Comparison of ENCODE assay signal across 1 cellular context in the genomic region with DNA sequence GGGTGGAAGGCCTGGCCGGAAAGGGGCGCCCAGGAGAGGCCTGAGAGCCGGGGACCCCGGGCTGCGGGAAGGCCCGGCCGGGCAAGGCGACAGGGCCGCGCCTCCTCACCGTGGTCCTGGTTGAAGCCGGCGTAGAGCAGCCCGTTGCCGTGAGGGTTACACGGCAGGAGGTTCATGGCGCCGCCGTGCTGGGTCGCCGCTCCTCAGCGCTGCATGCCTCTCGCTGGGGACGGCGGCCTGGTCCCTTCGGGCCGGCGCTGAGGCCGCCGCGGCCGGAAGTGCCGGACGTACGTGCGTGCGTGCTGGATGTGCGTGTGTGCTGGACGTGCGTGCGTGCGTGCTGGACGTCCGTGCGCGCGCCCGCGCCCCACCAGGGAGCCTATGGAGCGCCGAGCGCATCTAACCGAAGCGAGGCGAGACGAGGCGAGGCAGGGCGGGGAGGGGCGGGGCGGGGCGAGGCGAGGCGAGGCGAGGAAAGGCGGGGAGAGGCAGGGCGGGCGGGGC.
TF ChIP-seq lines count a peak whose summit lies in the region.

Gene WDR45B (minus strand): TSS at position 280 of the 504 bp plus-strand sequence. CDS start 104 bp downstream, at position 176.

TF ChIP-seq in HepG2, 621 proteins besides CTCF, POLR2A, EP300 and RAD21 (continued from another document and continues in another):
- peak; percentile 98 for TF ChIP-seq ARID4A (CRISPR knock-in tag; IDR thresholded peaks at IDR 0.05; ENCODE audit: borderline replicate concordance)
- no peak for TF ChIP-seq ZNF672 (CRISPR knock-in tag; IDR thresholded peaks at IDR 0.05)
- TF ChIP-seq, protein P1, sequence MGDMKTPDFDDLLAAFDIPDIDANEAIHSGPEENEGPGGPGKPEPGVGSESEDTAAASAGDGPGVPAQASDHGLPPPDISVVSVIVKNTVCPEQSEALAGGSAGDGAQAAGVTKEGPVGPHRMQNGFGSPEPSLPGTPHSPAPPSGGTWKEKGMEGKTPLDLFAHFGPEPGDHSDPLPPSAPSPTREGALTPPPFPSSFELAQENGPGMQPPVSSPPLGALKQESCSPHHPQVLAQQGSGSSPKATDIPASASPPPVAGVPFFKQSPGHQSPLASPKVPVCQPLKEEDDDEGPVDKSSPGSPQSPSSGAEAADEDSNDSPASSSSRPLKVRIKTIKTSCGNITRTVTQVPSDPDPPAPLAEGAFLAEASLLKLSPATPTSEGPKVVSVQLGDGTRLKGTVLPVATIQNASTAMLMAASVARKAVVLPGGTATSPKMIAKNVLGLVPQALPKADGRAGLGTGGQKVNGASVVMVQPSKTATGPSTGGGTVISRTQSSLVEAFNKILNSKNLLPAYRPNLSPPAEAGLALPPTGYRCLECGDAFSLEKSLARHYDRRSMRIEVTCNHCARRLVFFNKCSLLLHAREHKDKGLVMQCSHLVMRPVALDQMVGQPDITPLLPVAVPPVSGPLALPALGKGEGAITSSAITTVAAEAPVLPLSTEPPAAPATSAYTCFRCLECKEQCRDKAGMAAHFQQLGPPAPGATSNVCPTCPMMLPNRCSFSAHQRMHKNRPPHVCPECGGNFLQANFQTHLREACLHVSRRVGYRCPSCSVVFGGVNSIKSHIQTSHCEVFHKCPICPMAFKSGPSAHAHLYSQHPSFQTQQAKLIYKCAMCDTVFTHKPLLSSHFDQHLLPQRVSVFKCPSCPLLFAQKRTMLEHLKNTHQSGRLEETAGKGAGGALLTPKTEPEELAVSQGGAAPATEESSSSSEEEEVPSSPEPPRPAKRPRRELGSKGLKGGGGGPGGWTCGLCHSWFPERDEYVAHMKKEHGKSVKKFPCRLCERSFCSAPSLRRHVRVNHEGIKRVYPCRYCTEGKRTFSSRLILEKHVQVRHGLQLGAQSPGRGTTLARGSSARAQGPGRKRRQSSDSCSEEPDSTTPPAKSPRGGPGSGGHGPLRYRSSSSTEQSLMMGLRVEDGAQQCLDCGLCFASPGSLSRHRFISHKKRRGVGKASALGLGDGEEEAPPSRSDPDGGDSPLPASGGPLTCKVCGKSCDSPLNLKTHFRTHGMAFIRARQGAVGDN (CRISPR knock-in tag; IDR thresholded peaks at IDR 0.05) = peak; percentile 92
- no peak for TF ChIP-seq XBP1 (CRISPR knock-in tag; IDR thresholded peaks at IDR 0.05)
- no peak for TF ChIP-seq CREM (IDR thresholded peaks at IDR 0.05)
- TF ChIP-seq CREM (CRISPR knock-in tag; IDR thresholded peaks at IDR 0.05) = no peak
- peak; percentile 90 for TF ChIP-seq TMF1 (CRISPR knock-in tag; IDR thresholded peaks at IDR 0.05; ENCODE audit: low read depth)
- no peak for TF ChIP-seq ZBTB46 (CRISPR knock-in tag; IDR thresholded peaks at IDR 0.05; ENCODE audit: borderline replicate concordance)
- TF ChIP-seq, protein P2, sequence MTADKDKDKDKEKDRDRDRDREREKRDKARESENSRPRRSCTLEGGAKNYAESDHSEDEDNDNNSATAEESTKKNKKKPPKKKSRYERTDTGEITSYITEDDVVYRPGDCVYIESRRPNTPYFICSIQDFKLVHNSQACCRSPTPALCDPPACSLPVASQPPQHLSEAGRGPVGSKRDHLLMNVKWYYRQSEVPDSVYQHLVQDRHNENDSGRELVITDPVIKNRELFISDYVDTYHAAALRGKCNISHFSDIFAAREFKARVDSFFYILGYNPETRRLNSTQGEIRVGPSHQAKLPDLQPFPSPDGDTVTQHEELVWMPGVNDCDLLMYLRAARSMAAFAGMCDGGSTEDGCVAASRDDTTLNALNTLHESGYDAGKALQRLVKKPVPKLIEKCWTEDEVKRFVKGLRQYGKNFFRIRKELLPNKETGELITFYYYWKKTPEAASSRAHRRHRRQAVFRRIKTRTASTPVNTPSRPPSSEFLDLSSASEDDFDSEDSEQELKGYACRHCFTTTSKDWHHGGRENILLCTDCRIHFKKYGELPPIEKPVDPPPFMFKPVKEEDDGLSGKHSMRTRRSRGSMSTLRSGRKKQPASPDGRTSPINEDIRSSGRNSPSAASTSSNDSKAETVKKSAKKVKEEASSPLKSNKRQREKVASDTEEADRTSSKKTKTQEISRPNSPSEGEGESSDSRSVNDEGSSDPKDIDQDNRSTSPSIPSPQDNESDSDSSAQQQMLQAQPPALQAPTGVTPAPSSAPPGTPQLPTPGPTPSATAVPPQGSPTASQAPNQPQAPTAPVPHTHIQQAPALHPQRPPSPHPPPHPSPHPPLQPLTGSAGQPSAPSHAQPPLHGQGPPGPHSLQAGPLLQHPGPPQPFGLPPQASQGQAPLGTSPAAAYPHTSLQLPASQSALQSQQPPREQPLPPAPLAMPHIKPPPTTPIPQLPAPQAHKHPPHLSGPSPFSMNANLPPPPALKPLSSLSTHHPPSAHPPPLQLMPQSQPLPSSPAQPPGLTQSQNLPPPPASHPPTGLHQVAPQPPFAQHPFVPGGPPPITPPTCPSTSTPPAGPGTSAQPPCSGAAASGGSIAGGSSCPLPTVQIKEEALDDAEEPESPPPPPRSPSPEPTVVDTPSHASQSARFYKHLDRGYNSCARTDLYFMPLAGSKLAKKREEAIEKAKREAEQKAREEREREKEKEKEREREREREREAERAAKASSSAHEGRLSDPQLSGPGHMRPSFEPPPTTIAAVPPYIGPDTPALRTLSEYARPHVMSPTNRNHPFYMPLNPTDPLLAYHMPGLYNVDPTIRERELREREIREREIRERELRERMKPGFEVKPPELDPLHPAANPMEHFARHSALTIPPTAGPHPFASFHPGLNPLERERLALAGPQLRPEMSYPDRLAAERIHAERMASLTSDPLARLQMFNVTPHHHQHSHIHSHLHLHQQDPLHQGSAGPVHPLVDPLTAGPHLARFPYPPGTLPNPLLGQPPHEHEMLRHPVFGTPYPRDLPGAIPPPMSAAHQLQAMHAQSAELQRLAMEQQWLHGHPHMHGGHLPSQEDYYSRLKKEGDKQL (CRISPR knock-in tag; IDR thresholded peaks at IDR 0.05; ENCODE audit: low read depth) = peak; percentile 67; the same call in 1 of the 2 replicates
- peak; percentile 93 for TF ChIP-seq HOXA3 (CRISPR knock-in tag; IDR thresholded peaks at IDR 0.05)
- TF ChIP-seq YY1 (IDR thresholded peaks at IDR 0.05; ENCODE audit: insufficient read depth, insufficient replicate concordance, low read depth, low read length) = peak; percentile 82
- no peak for TF ChIP-seq ZNF513 (CRISPR knock-in tag; conservative IDR thresholded peaks at IDR 0.05)
- no peak for TF ChIP-seq ATAD3A (CRISPR knock-in tag; IDR thresholded peaks at IDR 0.05)
- TF ChIP-seq MIXL1 (CRISPR knock-in tag; IDR thresholded peaks at IDR 0.05) = no peak
- peak; percentile 80; the same call in 1 of the 2 replicates for TF ChIP-seq ZIK1 (CRISPR knock-in tag; IDR thresholded peaks at IDR 0.05; ENCODE audit: borderline replicate concordance, low read depth)
- peak; percentile 92 for TF ChIP-seq DR1 (CRISPR knock-in tag; IDR thresholded peaks at IDR 0.05)
- TF ChIP-seq, protein P3, sequence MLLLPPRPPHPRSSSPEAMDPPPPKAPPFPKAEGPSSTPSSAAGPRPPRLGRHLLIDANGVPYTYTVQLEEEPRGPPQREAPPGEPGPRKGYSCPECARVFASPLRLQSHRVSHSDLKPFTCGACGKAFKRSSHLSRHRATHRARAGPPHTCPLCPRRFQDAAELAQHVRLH (CRISPR knock-in tag; IDR thresholded peaks at IDR 0.05; ENCODE audit: borderline replicate concordance, low read depth) = peak; percentile 71; the same call in 1 of the 2 replicates
- TF ChIP-seq, protein P4, sequence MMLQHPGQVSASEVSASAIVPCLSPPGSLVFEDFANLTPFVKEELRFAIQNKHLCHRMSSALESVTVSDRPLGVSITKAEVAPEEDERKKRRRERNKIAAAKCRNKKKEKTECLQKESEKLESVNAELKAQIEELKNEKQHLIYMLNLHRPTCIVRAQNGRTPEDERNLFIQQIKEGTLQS (CRISPR knock-in tag; IDR thresholded peaks at IDR 0.05) = peak; percentile 62; the same call in 1 of the 2 replicates
- peak; percentile 92 for TF ChIP-seq POLR2AphosphoS5 (IDR thresholded peaks at IDR 0.05; ENCODE audit: low read depth, low read length)
- TF ChIP-seq, protein P5, sequence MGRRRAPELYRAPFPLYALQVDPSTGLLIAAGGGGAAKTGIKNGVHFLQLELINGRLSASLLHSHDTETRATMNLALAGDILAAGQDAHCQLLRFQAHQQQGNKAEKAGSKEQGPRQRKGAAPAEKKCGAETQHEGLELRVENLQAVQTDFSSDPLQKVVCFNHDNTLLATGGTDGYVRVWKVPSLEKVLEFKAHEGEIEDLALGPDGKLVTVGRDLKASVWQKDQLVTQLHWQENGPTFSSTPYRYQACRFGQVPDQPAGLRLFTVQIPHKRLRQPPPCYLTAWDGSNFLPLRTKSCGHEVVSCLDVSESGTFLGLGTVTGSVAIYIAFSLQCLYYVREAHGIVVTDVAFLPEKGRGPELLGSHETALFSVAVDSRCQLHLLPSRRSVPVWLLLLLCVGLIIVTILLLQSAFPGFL (CRISPR knock-in tag; IDR thresholded peaks at IDR 0.05) = peak; percentile 85; the same call in 1 of the 2 replicates
- no peak for TF ChIP-seq RFX5 (IDR thresholded peaks at IDR 0.05; ENCODE audit: low read depth, low read length)
- TF ChIP-seq ZBTB7A (CRISPR knock-in tag; IDR thresholded peaks at IDR 0.05) = peak; percentile 39; the same call in 1 of the 2 replicates
- TF ChIP-seq ZNF282 (IDR thresholded peaks at IDR 0.05; ENCODE audit: partially characterized antibody) = no peak
- TF ChIP-seq ZBTB20 (CRISPR knock-in tag; IDR thresholded peaks at IDR 0.05; ENCODE audit: borderline replicate concordance, low read depth) = peak; percentile 16; the same call in 1 of the 2 replicates
- peak; percentile 95 for TF ChIP-seq ZNF709 (CRISPR knock-in tag; IDR thresholded peaks at IDR 0.05)
- TF ChIP-seq POGK (CRISPR knock-in tag; conservative IDR thresholded peaks at IDR 0.05) = peak; percentile 91
- TF ChIP-seq TIGD3 (CRISPR knock-in tag; IDR thresholded peaks at IDR 0.05; ENCODE audit: borderline replicate concordance) = no peak
